In the genomic region with DNA sequence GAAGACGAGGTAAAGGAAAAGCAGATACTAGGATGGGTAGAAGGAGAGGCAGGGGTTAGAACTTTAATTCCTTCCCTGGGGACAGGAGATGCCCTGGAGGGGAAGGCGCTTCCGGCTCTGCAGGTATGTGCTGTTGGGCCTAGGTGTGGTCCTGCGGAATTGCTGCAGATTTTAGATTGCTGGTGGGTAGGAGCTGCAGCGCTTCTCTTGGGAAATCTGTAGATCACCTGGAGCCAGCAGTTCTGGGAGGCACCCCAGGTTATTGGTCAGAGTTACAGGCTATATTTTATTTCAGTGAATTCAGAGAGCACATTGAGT, we compare ENCODE assay signal across 8 cellular contexts. TPM values are rescaled to one million over a fixed set of nuclear protein-coding genes. Genes with fewer than 3 reads are reported as not detected.
DNase-seq lines count a peak whose midpoint lies in the region; ATAC-seq, FAIRE-seq and TF ChIP-seq lines count a peak whose summit lies in the region.

No MANE protein-coding gene starts in this region.

- CTCF ChIA-PET in OCI-LY7 (lab: Charles Lee; ENCODE audit: unreplicated experiment) = no interaction called here

- H3K36me3 Mint-ChIP-seq in CD4-positive, CD25-positive, alpha-beta regulatory T cell = peaks cover 13% of the 10 kb centered on the region

- H3K79me2 ChIP-seq in OCI-LY7 (ENCODE audit: insufficient read depth, low read depth, low read length) = peaks cover 39% of the 10 kb centered on the region

- no peak for FAIRE-seq in pancreas (lab: Jason Lieb, UNC)

- peak overlapping the region; percentile 91; the same call in 1 of the 2 replicates for H2AFZ ChIP-seq in OCI-LY7 (ENCODE audit: low read length)

- H3K27me3 ChIP-seq in CD4-positive, CD25-positive, alpha-beta regulatory T cell (ENCODE audit: control insufficient read depth, insufficient read depth, low read length) = peaks cover 2% of the 10 kb centered on the region
- no peaks in the 10 kb centered on the region for H3K27me3 ChIP-seq in esophagus squamous epithelium
- no peaks in the 10 kb centered on the region for H3K27me3 ChIP-seq in pancreas

- H3K27me3 Mint-ChIP-seq in CD4-positive, CD25-positive, alpha-beta regulatory T cell = peaks cover 15% of the 10 kb centered on the region

- POLR2A ChIA-PET in OCI-LY7 (lab: Charles Lee) = interaction anchor here (1.0 to 2.7 kb wide), 4 partner anchors 15 to 54 kb away, joined by 3 to 6 read pairs (median 4); no protein-coding TSS in a partner anchor

- H3K27ac Mint-ChIP-seq in CD4-positive, CD25-positive, alpha-beta regulatory T cell = no peak overlapping the region

- TF ChIP-seq CTCF in OCI-LY7 (conservative IDR thresholded peaks at IDR 0.05; ENCODE audit: low read length) (no peak; the same call in 1 of the 2 replicates), esophagus squamous epithelium (IDR thresholded peaks at IDR 0.05) (no peak), pancreas (IDR thresholded peaks at IDR 0.05) (no peak)

- no peaks in the 10 kb centered on the region for H3K36me3 ChIP-seq in CD4-positive, CD25-positive, alpha-beta regulatory T cell (ENCODE audit: control insufficient read depth, insufficient read depth, low read length)
- H3K36me3 ChIP-seq in OCI-LY7 (ENCODE audit: insufficient read depth, low read length) = peaks cover 7% of the 10 kb centered on the region; the same call in 1 of the 2 replicates
- peaks cover 0 to 10% (median 0%) of the 10 kb centered on the region in 3 donors for H3K36me3 ChIP-seq in esophagus squamous epithelium
- no peaks in the 10 kb centered on the region for H3K36me3 ChIP-seq in pancreas

- peaks cover 7 to 30% (median 12%) of the 10 kb centered on the region in 4 donors for H3K4me1 Mint-ChIP-seq in CD4-positive, CD25-positive, alpha-beta regulatory T cell

- DNase-seq in CD4-positive, CD25-positive, alpha-beta regulatory T cell = no peak
- DNase-seq in OCI-LY7 (ENCODE audit: low spot score) (no peak), esophagus squamous epithelium (lab: John Stamatoyannopoulos, UW) (no peak), pancreas (no peak), pons (ENCODE audit: low spot score) (no peak), glomerular visceral epithelial cell (ENCODE audit: extremely low spot score) (no peak)

- 13 to 19% methylated on average over 5 of the region's 5 CpGs for WGBS in esophagus squamous epithelium, 2 donors
- WGBS in pancreas, 2 donors = 3 to 5% methylated on average over 5 of the region's 5 CpGs

- no peaks in the 10 kb centered on the region for H3K9me3 ChIP-seq in CD4-positive, CD25-positive, alpha-beta regulatory T cell (ENCODE audit: control insufficient read depth in 2 of 2, low read length in 2 of 2)
- H3K9me3 ChIP-seq in OCI-LY7 (ENCODE audit: low read length) (no peaks in the 10 kb centered on the region), esophagus squamous epithelium (no peaks in the 10 kb centered on the region), pancreas (no peaks in the 10 kb centered on the region)

- no peaks in the 10 kb centered on the region for H3K9me3 Mint-ChIP-seq in CD4-positive, CD25-positive, alpha-beta regulatory T cell

- H3K4me1 ChIP-seq in CD4-positive, CD25-positive, alpha-beta regulatory T cell (ENCODE audit: control insufficient read depth, insufficient read depth, low read length, poor library complexity, severe bottlenecking) = peaks cover 29% of the 10 kb centered on the region
- H3K4me1 ChIP-seq in OCI-LY7 (ENCODE audit: insufficient read depth, low read length, poor library complexity, severe bottlenecking) = peaks cover 66% of the 10 kb centered on the region
- H3K4me1 ChIP-seq in esophagus squamous epithelium = peaks cover 22 to 62% (median 27%) of the 10 kb centered on the region in 3 donors
- H3K4me1 ChIP-seq in pancreas = peaks cover 1 to 22% (median 21%) of the 10 kb centered on the region in 3 donors

- H3K4me2 ChIP-seq in OCI-LY7 (ENCODE audit: low read length) = peak overlapping the region; percentile 97

- no peaks in the 10 kb centered on the region for H3K9me2 ChIP-seq in OCI-LY7 (ENCODE audit: insufficient read depth, low read length)

- no peaks in the 10 kb centered on the region for H4K20me1 ChIP-seq in OCI-LY7 (ENCODE audit: insufficient read depth, low read length)

- no peak overlapping the region for H3K4me3 Mint-ChIP-seq in CD4-positive, CD25-positive, alpha-beta regulatory T cell

- ATAC-seq in CD4-positive, CD25-positive, alpha-beta regulatory T cell (ENCODE audit: low read depth in 2 of 2) = no peak
- ATAC-seq in pancreas = peak; percentile 2 to 6 (median 4)
- no peak for ATAC-seq in HG03571 (IDR thresholded peaks at IDR 0.05; ENCODE audit: unreplicated experiment)
- no peak for ATAC-seq in GM21619 (IDR thresholded peaks at IDR 0.05; ENCODE audit: unreplicated experiment)

- intact Hi-C loops in OCI-LY7 (cut with micrococcal nuclease; ENCODE audit: unreplicated experiment) (loop anchor here (10.0 kb wide), 1 partner anchor 133 kb away; the partner anchor contains the start of gene TMCO1), esophagus squamous epithelium (cut with DNase I) (no loop called here), pancreas (cut with DNase I) (no loop called here)

- no TSS peak for BruUV-seq in OCI-LY7 (replicated peaks; lab: Mats Ljungman, UMichigan)

- TF ChIP-seq POLR2A in esophagus squamous epithelium (IDR thresholded peaks at IDR 0.05) = no peak

- H3K4me3 ChIP-seq in CD4-positive, CD25-positive, alpha-beta regulatory T cell (ENCODE audit: low read depth, low read length) = peak overlapping the region; percentile 92
- H3K4me3 ChIP-seq in OCI-LY7 (ENCODE audit: low read depth, low read length, poor library complexity, severe bottlenecking) (peak overlapping the region; percentile 88), esophagus squamous epithelium (peak overlapping the region; percentile 45 to 80 (median 67)), pancreas (peak overlapping the region; percentile 72 to 80 (median 77))

- no peak overlapping the region for H3K27ac ChIP-seq in CD4-positive, CD25-positive, alpha-beta regulatory T cell (ENCODE audit: insufficient read depth, low read length, poor library complexity, severe bottlenecking)
- no peak overlapping the region for H3K27ac ChIP-seq in OCI-LY7 (ENCODE audit: low read depth, low read length, poor library complexity, severe bottlenecking)
- peak overlapping the region; percentile 89 to 96 (median 92) for H3K27ac ChIP-seq in esophagus squamous epithelium
- H3K27ac ChIP-seq in pancreas = peak overlapping the region; percentile 87 to 95 (median 94)

RNA-seq across cellular contexts. Expression of gene MGST3, which starts 1.1 kb away (rescaled TPM):
- total RNA-seq in CD4-positive, CD25-positive, alpha-beta regulatory T cell = 37.1 TPM
- polyA plus RNA-seq in CD4-positive, CD25-positive, alpha-beta regulatory T cell = 100 to 1,000 TPM; 133 to 190 (median 149) TPM
- 95.7 and 127 TPM in 2 replicates for total RNA-seq in OCI-LY7 (2014; rRNA removed; shearing (Covaris generic))
- 115 and 124 TPM in 2 replicates for total RNA-seq in OCI-LY7 (2022)
- total RNA-seq in esophagus squamous epithelium = 100 to 1,000 TPM in 1 of 4 donors, 10 to 100 TPM in 3; 64.7 to 103 (median 82.9) TPM
- 10 to 100 TPM; 46.1 to 78.7 (median 49.9) TPM for total RNA-seq in pancreas
- 100 to 1,000 TPM in 1 of 2 donors, 10 to 100 TPM in 1; 63.4 to 112 TPM for polyA plus RNA-seq in pancreas

Comparison
In these comparisons a context has a peak if more than half of its experiments do, and no peak if none do; other contexts are left out.
1. ATAC-seq: peak in pancreas (4 of 4); none in CD4-positive, CD25-positive, alpha-beta regulatory T cell (0 of 2), HG03571 (single experiment) and GM21619 (single experiment).
2. H3K27ac ChIP-seq: peak in esophagus squamous epithelium (4 of 4) and pancreas (4 of 4); none in CD4-positive, CD25-positive, alpha-beta regulatory T cell (single experiment) and OCI-LY7 (single experiment).
3. Peak in every context shown above with its lines, with median percentiles within 50 percentile points of each other: H3K4me3 ChIP-seq.